ENCODE assay signal across 12 cellular contexts in genomic region chr10:3735175-3735574, GRCh38. TPM values are rescaled to one million over a fixed set of nuclear protein-coding genes. Genes with fewer than 3 reads are reported as not detected.
A peak's percentile ranks its signal among the peaks of the same experiment; 100 is the strongest.
DNase-seq lines count a peak whose midpoint lies in the region; ATAC-seq and TF ChIP-seq lines count a peak whose summit lies in the region.
"Had no signal": no experiment of that assay in that cellular context is flagged by ENCODE, and none has a peak within 500 bp of the region (broad histone marks: within the 10 kb centered on the region; RNA-seq: fewer than 3 reads in every experiment).

No MANE protein-coding gene starts in this region.

- H2AFZ ChIP-seq in Karpas-422 (ENCODE audit: low read length), result no peak overlapping the region
- no peak overlapping the region for H2AFZ ChIP-seq in trophoblast cell (ENCODE audit: insufficient read depth, low read length, poor library complexity)

- no peaks in the 10 kb centered on the region for H3K27me3 ChIP-seq in Karpas-422 (ENCODE audit: low read length)
- no peaks in the 10 kb centered on the region for H3K27me3 ChIP-seq in foreskin keratinocyte
- H3K27me3 ChIP-seq in trophoblast cell (ENCODE audit: insufficient read depth, low read length), result no peaks in the 10 kb centered on the region

- no peaks in the 10 kb centered on the region for H3K27me3 Mint-ChIP-seq in activated CD4-positive, alpha-beta T cell treated with anti-CD3 and anti-CD28 coated beads, Interleukin-2, amount 10 ng/mL, durations not matched to agents 24 days and 14 days
- H3K27me3 Mint-ChIP-seq: CD4-positive, alpha-beta memory T cell had no signal

- peaks cover 9% of the 10 kb centered on the region for H3K9me3 Mint-ChIP-seq in activated CD4-positive, alpha-beta T cell treated with anti-CD3 and anti-CD28 coated beads, Interleukin-2, amount 10 ng/mL, durations not matched to agents 24 days and 14 days

- H2BK12ac ChIP-seq in trophoblast cell (ENCODE audit: low read length), result no peak overlapping the region

- H3K79me2 ChIP-seq in Karpas-422 (ENCODE audit: low read length) (no peaks in the 10 kb centered on the region), trophoblast cell (ENCODE audit: control insufficient read depth, insufficient read depth, low read length, poor library complexity) (no peaks in the 10 kb centered on the region)

- H3K36me3 Mint-ChIP-seq in activated CD4-positive, alpha-beta T cell treated with anti-CD3 and anti-CD28 coated beads, Interleukin-2, amount 10 ng/mL, durations not matched to agents 24 days and 14 days (ENCODE audit: low read depth), result no peaks in the 10 kb centered on the region
- H3K36me3 Mint-ChIP-seq: CD4-positive, alpha-beta memory T cell had no signal

- H3K14ac ChIP-seq in trophoblast cell (ENCODE audit: low read length), result no peak overlapping the region

- no peaks in the 10 kb centered on the region for H3K4me1 ChIP-seq in Karpas-422 (ENCODE audit: low read length)
- H3K4me1 ChIP-seq in foreskin keratinocyte, result no peaks in the 10 kb centered on the region
- no peaks in the 10 kb centered on the region for H3K4me1 ChIP-seq in trophoblast cell (ENCODE audit: control insufficient read depth in 1 of 2, insufficient read depth in 2 of 2, low read length in 2 of 2)

- peaks cover 10% of the 10 kb centered on the region for H3K4me1 Mint-ChIP-seq in activated CD4-positive, alpha-beta T cell treated with anti-CD3 and anti-CD28 coated beads, Interleukin-2, amount 10 ng/mL, durations not matched to agents 24 days and 14 days

- H3K79me1 ChIP-seq in trophoblast cell (ENCODE audit: low read length), result peaks cover under 1% of the 10 kb centered on the region

- H3K27ac ChIP-seq in Karpas-422 (ENCODE audit: low read length) (no peak overlapping the region), foreskin keratinocyte (no peak overlapping the region), trophoblast cell (ENCODE audit: low read depth, low read length) (no peak overlapping the region)
- H3K27ac ChIP-seq: coronary artery had no signal

- intact Hi-C loops in activated CD4-positive, alpha-beta T cell treated with anti-CD3 and anti-CD28 coated beads, Interleukin-2, amount 10 ng/mL, durations not matched to agents 24 days and 14 days (cut with micrococcal nuclease), result no loop called here

- H3K9me3 ChIP-seq in Karpas-422 (ENCODE audit: low read length) (no peaks in the 10 kb centered on the region), trophoblast cell (ENCODE audit: insufficient read depth, low read depth, low read length) (peaks cover 1% of the 10 kb centered on the region)

- H2BK120ac ChIP-seq in trophoblast cell (ENCODE audit: insufficient read depth, low read length, poor library complexity), result no peak overlapping the region

- no peak overlapping the region for H4K12ac ChIP-seq in trophoblast cell (ENCODE audit: low read depth, low read length)

- no peak overlapping the region for H3K4ac ChIP-seq in trophoblast cell (ENCODE audit: low read depth, low read length)

- TF ChIP-seq CTCF in GM12872 (IDR thresholded peaks at IDR 0.05; ENCODE audit: insufficient read depth, low read depth, low read length), result peak; percentile 73
- peak; percentile 8 for TF ChIP-seq CTCF in foreskin keratinocyte (conservative IDR thresholded peaks at IDR 0.05)

- H3K36me3 ChIP-seq in Karpas-422 (ENCODE audit: insufficient read depth, low read length), result no peaks in the 10 kb centered on the region
- no peaks in the 10 kb centered on the region for H3K36me3 ChIP-seq in trophoblast cell (ENCODE audit: control insufficient read depth in 1 of 2, insufficient read depth in 2 of 2, low read length in 2 of 2)

- H3K4me3 ChIP-seq in Karpas-422 (ENCODE audit: low read length) (no peak overlapping the region), trophoblast cell (ENCODE audit: low read depth, low read length) (no peak overlapping the region)
- H3K4me3 ChIP-seq: coronary artery had no signal

- H3K4me2 ChIP-seq in Karpas-422 (ENCODE audit: low read depth, low read length, poor library complexity, severe bottlenecking) (no peak overlapping the region), trophoblast cell (ENCODE audit: low read length) (no peak overlapping the region)

- H4K91ac ChIP-seq in trophoblast cell (ENCODE audit: low read depth, low read length), result peak overlapping the region; percentile 3

- H3K4me3 Mint-ChIP-seq in activated CD4-positive, alpha-beta T cell treated with anti-CD3 and anti-CD28 coated beads, Interleukin-2, amount 10 ng/mL, durations not matched to agents 24 days and 14 days, result no peak overlapping the region
- H3K4me3 Mint-ChIP-seq: CD4-positive, alpha-beta memory T cell had no signal

- H4K20me1 ChIP-seq in Karpas-422 (ENCODE audit: insufficient read depth, low read depth, low read length), result no peaks in the 10 kb centered on the region

- peak overlapping the region; percentile 39 for H4K8ac ChIP-seq in trophoblast cell (ENCODE audit: low read depth, low read length)

- no peaks in the 10 kb centered on the region for H3K9me2 ChIP-seq in Karpas-422 (replicated peaks; ENCODE audit: insufficient read depth, low read length)

- H3K9ac ChIP-seq in Karpas-422 (ENCODE audit: low read length) (no peak overlapping the region), trophoblast cell (ENCODE audit: low read length) (no peak overlapping the region)

- whole genome bisulfite sequencing in trophoblast cell (ENCODE audit: extremely low coverage, insufficient coverage, insufficient read length), result no CpG with 5 or more reads among the region's 10 CpGs

- H3K18ac ChIP-seq in trophoblast cell (ENCODE audit: low read length), result no peak overlapping the region

- no peak overlapping the region for H3K27ac Mint-ChIP-seq in activated CD4-positive, alpha-beta T cell treated with anti-CD3 and anti-CD28 coated beads, Interleukin-2, amount 10 ng/mL, durations not matched to agents 24 days and 14 days

- no peak for ATAC-seq in foreskin keratinocyte
- ATAC-seq in activated CD4-positive, CD25-positive, alpha-beta regulatory T cell treated with anti-CD3 and anti-CD28 coated beads, Interleukin-2, amount 50 U/mL, for 24 hours, result no peak

- H2BK5ac ChIP-seq in trophoblast cell (ENCODE audit: low read depth, low read length, poor library complexity), result no peak overlapping the region

- no peak overlapping the region for H3K23ac ChIP-seq in trophoblast cell (ENCODE audit: low read length)

- DNase-seq in Karpas-422, result peak; percentile 41
- no peak for DNase-seq in foreskin keratinocyte
- DNase-seq in trophoblast cell, result no peak
- no peak for DNase-seq in germinal center (ENCODE audit: low spot score)
- no peak for DNase-seq in activated CD4-positive, alpha-beta T cell treated with anti-CD3 and anti-CD28 coated beads, Interleukin-2, amount 10 ng/mL, durations not matched to agents 24 days and 14 days
- DNase-seq: activated T-cell treated with anti-CD3 and anti-CD28 coated beads, Interleukin-2, amount 50 U/mL, for 48 hours; CD4-positive, alpha-beta memory T cell; NCI-H1048; NCI-H510A treated with DMSO at 0.1 percent for 48 hours had no signal

- H2AK5ac ChIP-seq in trophoblast cell (ENCODE audit: low read length), result no peak overlapping the region

RNA-seq across cellular contexts. Expression of gene KLF6, which starts 49.8 kb away (rescaled TPM):
- 3.9 and 5.9 TPM in 2 replicates for total RNA-seq in Karpas-422 (2014; rRNA removed; shearing (Covaris generic); ENCODE audit: low replicate concordance)
- 133 and 156 TPM in 2 replicates for total RNA-seq in foreskin keratinocyte
- 42.0 and 42.5 TPM in 2 replicates for polyA plus RNA-seq in foreskin keratinocyte
- 113 TPM in 2 replicates for polyA plus RNA-seq in trophoblast cell (2013)
- total RNA-seq in activated CD4-positive, alpha-beta T cell treated with anti-CD3 and anti-CD28 coated beads, Interleukin-2, amount 10 ng/mL, durations not matched to agents 24 days and 14 days, result 116 and 127 TPM in 2 replicates

Comparison
In these comparisons a context has a peak if more than half of its experiments do, and no peak if none do; other contexts are left out.
1. RNA of gene KLF6, which starts 49.8 kb away (total RNA-seq): 133 to 156 TPM in foreskin keratinocyte and 116 to 127 TPM in activated CD4-positive, alpha-beta T cell treated with anti-CD3 and anti-CD28 coated beads, Interleukin-2, amount 10 ng/mL, durations not matched to agents 24 days and 14 days; 3.9 to 5.9 TPM in Karpas-422; every median in the first group is over 10 times any median in the second.